1 cellular context compared by ENCODE assay signal in the genomic region with DNA sequence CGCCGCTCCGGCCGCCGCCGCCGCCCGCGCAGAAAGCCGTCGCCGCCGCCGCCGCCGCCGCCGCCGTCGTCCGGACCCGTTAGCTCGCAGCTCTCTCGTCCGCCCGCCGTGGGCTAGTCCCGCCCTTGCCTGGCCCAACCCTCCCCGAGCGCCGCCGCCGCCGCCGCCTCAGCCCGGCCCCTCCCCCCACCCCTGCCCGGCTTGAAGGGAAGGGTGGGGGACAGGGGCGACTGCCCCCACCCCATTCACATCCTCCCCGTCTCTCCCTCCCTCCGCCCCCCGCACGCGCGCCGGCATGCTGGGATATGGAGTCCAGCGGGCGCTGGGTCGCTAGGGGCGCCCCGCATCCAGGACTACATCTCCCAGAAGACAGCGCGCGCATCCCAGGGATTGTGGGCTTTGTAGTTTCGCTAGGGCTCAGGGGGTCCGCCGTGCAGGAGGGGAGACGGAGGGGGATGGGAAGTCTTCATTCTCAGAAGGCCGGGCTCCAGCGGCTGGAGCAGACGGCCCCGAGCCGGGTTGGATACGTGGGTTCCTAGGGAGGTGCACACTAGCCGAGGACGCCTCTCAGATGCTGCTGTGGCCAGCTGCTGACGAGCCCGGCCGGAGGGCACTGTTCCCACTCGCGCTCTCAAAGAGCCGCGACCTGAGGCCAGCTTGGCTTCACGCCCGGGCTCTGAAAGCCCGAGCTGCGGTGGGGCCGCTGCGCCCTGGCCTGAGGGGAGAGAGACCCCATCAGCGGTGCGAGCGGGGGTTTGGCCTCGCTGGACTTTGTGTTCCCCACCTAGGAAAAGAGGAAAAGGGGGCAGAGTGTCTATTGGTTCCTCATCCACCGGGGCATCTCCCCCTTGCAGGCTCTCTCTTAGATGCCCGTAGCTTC.
A peak's percentile ranks its signal among the peaks of the same experiment; 100 is the strongest.
TF ChIP-seq lines count a peak whose summit lies in the region.

ST3GAL2 (minus strand) TSS at position 118 of the 880 bp plus-strand sequence. CDS start 40,570 bp downstream, outside the sequence.

TF ChIP-seq in HepG2, 621 proteins besides CTCF, POLR2A, EP300 and RAD21 (continued from another document and continues in another):
- TF ChIP-seq KMT2A (CRISPR knock-in tag; IDR thresholded peaks at IDR 0.05) (no peak; the same call in 1 of the 2 replicates), SIN3A (IDR thresholded peaks at IDR 0.05; ENCODE audit: borderline replicate concordance, low read depth, low read length) (no peak; the same call in 1 of the 2 replicates), HMGXB4 (CRISPR knock-in tag; IDR thresholded peaks at IDR 0.05; ENCODE audit: borderline replicate concordance in 1 of 2, low read depth in 1 of 2) (peak; percentile 76 to 77; a peak in 2 of 4 replicates), KDM1A (CRISPR knock-in tag; IDR thresholded peaks at IDR 0.05) (no peak), ZSCAN30 (CRISPR knock-in tag; IDR thresholded peaks at IDR 0.05) (no peak), FOXO1 (CRISPR knock-in tag; IDR thresholded peaks at IDR 0.05) (peak; percentile 14), ZNF614 (CRISPR knock-in tag; IDR thresholded peaks at IDR 0.05; ENCODE audit: borderline replicate concordance) (peak; percentile 57; the same call in 1 of the 2 replicates), CEBPB (IDR thresholded peaks at IDR 0.05; ENCODE audit: borderline replicate concordance, low read depth, low read length) (no peak), ZNF333 (CRISPR knock-in tag; IDR thresholded peaks at IDR 0.05; ENCODE audit: borderline replicate concordance) (peak; percentile 95; the same call in 1 of the 2 replicates), FUBP1 (CRISPR knock-in tag; IDR thresholded peaks at IDR 0.05; ENCODE audit: borderline replicate concordance) (no peak), CREB3 (CRISPR knock-in tag; IDR thresholded peaks at IDR 0.05) (0 out of 2 replicates have a peak, but pooled peaks have one; percentile 14), ZNF407 (CRISPR knock-in tag; IDR thresholded peaks at IDR 0.05; ENCODE audit: not compliant biosample characterization) (peak; percentile 80), CBFB (CRISPR knock-in tag; IDR thresholded peaks at IDR 0.05) (peak; percentile 95), ZNF501 (CRISPR knock-in tag; IDR thresholded peaks at IDR 0.05) (peak; percentile 84), REST (IDR thresholded peaks at IDR 0.05; ENCODE audit: borderline replicate concordance in 1 of 2, low read depth in 1 of 2, low read length in 2 of 2) (no peak), ZNF281 (CRISPR knock-in tag; IDR thresholded peaks at IDR 0.05; ENCODE audit: borderline replicate concordance) (peak; percentile 89), TFAP4 (IDR thresholded peaks at IDR 0.05; ENCODE audit: borderline replicate concordance, low read depth) (0 out of 2 replicates have a peak, but pooled peaks have one; percentile 14), GABPA (IDR thresholded peaks at IDR 0.05; ENCODE audit: low read depth, low read length) (peak; percentile 48), GABPA (CRISPR knock-in tag; IDR thresholded peaks at IDR 0.05; ENCODE audit: low read depth) (peak; percentile 89)
- TF ChIP-seq, protein P1, sequence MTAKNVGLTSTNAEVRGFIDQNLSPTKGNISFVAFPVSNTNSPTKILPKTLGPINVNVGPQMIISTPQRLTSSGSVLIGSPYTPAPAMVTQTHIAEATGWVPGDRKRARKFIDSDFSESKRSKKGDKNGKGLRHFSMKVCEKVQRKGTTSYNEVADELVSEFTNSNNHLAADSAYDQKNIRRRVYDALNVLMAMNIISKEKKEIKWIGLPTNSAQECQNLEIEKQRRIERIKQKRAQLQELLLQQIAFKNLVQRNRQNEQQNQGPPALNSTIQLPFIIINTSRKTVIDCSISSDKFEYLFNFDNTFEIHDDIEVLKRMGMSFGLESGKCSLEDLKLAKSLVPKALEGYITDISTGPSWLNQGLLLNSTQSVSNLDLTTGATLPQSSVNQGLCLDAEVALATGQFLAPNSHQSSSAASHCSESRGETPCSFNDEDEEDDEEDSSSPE (CRISPR knock-in tag; IDR thresholded peaks at IDR 0.05), result 0 out of 2 replicates have a peak, but pooled peaks have one; percentile 32
- TF ChIP-seq, protein P2, sequence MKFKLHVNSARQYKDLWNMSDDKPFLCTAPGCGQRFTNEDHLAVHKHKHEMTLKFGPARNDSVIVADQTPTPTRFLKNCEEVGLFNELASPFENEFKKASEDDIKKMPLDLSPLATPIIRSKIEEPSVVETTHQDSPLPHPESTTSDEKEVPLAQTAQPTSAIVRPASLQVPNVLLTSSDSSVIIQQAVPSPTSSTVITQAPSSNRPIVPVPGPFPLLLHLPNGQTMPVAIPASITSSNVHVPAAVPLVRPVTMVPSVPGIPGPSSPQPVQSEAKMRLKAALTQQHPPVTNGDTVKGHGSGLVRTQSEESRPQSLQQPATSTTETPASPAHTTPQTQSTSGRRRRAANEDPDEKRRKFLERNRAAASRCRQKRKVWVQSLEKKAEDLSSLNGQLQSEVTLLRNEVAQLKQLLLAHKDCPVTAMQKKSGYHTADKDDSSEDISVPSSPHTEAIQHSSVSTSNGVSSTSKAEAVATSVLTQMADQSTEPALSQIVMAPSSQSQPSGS (CRISPR knock-in tag; IDR thresholded peaks at IDR 0.05), result no peak
